8 cellular contexts compared by ENCODE assay signal in genomic region chr17:77233635-77234334, GRCh38.
DNase-seq lines count a peak whose midpoint lies in the region; ATAC-seq and TF ChIP-seq lines count a peak whose summit lies in the region.

No MANE protein-coding gene starts in this region.

- peaks cover 16% of the 10 kb centered on the region for H3K4me1 Mint-ChIP-seq in activated T-helper 2 cell treated with anti-CD3 and anti-CD28 coated beads, Interferon-gamma antibody, Interleukin-2, Interleukin-4, amounts not matched to agents 10 μg/mL and 5 μg/mL and 100 μg/mL, durations not matched to agents 14 hours and 24 hours and 36 hours (ENCODE audit: low read depth)

- DNase-seq in Daoy (ENCODE audit: low read depth) (peak; percentile 74), mucosa of descending colon (no peak), NCI-H1092 treated with DMSO at 0.1 percent for 48 hours (lab: John Stamatoyannopoulos, UW) (no peak), KG1 (lab: John Stamatoyannopoulos, UW) (no peak)
- no peak for DNase-seq in activated T-helper 2 cell treated with anti-CD3 and anti-CD28 coated beads, Interferon-gamma antibody, Interleukin-2, Interleukin-4, amounts not matched to agents 10 μg/mL and 5 μg/mL and 100 μg/mL, durations not matched to agents 14 hours and 24 hours and 36 hours (ENCODE audit: low spot score)
- DNase-seq in central memory CD4-positive, alpha-beta T cell, result no peak

- no peak for TF ChIP-seq CTCF in mucosa of descending colon (IDR thresholded peaks at IDR 0.05)

- no peaks in the 10 kb centered on the region for H3K36me3 Mint-ChIP-seq in activated T-helper 2 cell treated with anti-CD3 and anti-CD28 coated beads, Interferon-gamma antibody, Interleukin-2, Interleukin-4, amounts not matched to agents 10 μg/mL and 5 μg/mL and 100 μg/mL, durations not matched to agents 14 hours and 24 hours and 36 hours (ENCODE audit: low read depth)

- peaks cover 7% of the 10 kb centered on the region for H3K9me3 Mint-ChIP-seq in activated T-helper 2 cell treated with anti-CD3 and anti-CD28 coated beads, Interferon-gamma antibody, Interleukin-2, Interleukin-4, amounts not matched to agents 10 μg/mL and 5 μg/mL and 100 μg/mL, durations not matched to agents 14 hours and 24 hours and 36 hours

- intact Hi-C loops in activated T-helper 2 cell treated with anti-CD3 and anti-CD28 coated beads, Interferon-gamma antibody, Interleukin-2, Interleukin-4, amounts not matched to agents 10 μg/mL and 5 μg/mL and 100 μg/mL, durations not matched to agents 14 hours and 24 hours and 36 hours (cut with micrococcal nuclease), result no loop called here
- intact Hi-C loops in mucosa of descending colon (cut with DNase I, micrococcal nuclease), result no loop called here

- no peaks in the 10 kb centered on the region for H3K36me3 ChIP-seq in mucosa of descending colon (ENCODE audit: low read depth)

- H3K9me3 ChIP-seq in mucosa of descending colon, result no peaks in the 10 kb centered on the region

- peak overlapping the region; percentile 39 for H3K27ac Mint-ChIP-seq in activated T-helper 2 cell treated with anti-CD3 and anti-CD28 coated beads, Interferon-gamma antibody, Interleukin-2, Interleukin-4, amounts not matched to agents 10 μg/mL and 5 μg/mL and 100 μg/mL, durations not matched to agents 14 hours and 24 hours and 36 hours

- peak; percentile 59 for ATAC-seq in HG03280 (IDR thresholded peaks at IDR 0.05; ENCODE audit: unreplicated experiment)
- ATAC-seq in mucosa of descending colon, result peak; percentile 67
- ATAC-seq in GM21825 (IDR thresholded peaks at IDR 0.05; ENCODE audit: unreplicated experiment), result no peak

- peaks cover 15% of the 10 kb centered on the region for H3K4me1 ChIP-seq in mucosa of descending colon (ENCODE audit: low read depth)

- H3K27me3 Mint-ChIP-seq in activated T-helper 2 cell treated with anti-CD3 and anti-CD28 coated beads, Interferon-gamma antibody, Interleukin-2, Interleukin-4, amounts not matched to agents 10 μg/mL and 5 μg/mL and 100 μg/mL, durations not matched to agents 14 hours and 24 hours and 36 hours (ENCODE audit: low read depth), result no peaks in the 10 kb centered on the region

- H3K4me3 ChIP-seq in mucosa of descending colon, result no peak overlapping the region

- no peak overlapping the region for H3K4me3 Mint-ChIP-seq in activated T-helper 2 cell treated with anti-CD3 and anti-CD28 coated beads, Interferon-gamma antibody, Interleukin-2, Interleukin-4, amounts not matched to agents 10 μg/mL and 5 μg/mL and 100 μg/mL, durations not matched to agents 14 hours and 24 hours and 36 hours (ENCODE audit: low read depth)
